In genomic region chr7:80230327-80230726, GRCh38 we compare ENCODE assay signal across 14 cellular contexts.
DNase-seq lines count a peak whose midpoint lies in the region; ATAC-seq, FAIRE-seq and TF ChIP-seq lines count a peak whose summit lies in the region.
"Had no signal": no experiment of that assay in that cellular context is flagged by ENCODE, and none has a peak within 500 bp of the region (broad histone marks: within the 10 kb centered on the region; RNA-seq: fewer than 3 reads in every experiment).

No MANE protein-coding gene starts in this region.

- CTCF ChIA-PET in Calu3 (lab: Charles Lee), result no interaction called here

- no TSS peak for BruUV-seq in Calu3 (replicated peaks; lab: Mats Ljungman, UMichigan)

- no peak for TF ChIP-seq CTCF in astrocyte (IDR thresholded peaks at IDR 0.05; ENCODE audit: insufficient read depth, low read depth, low read length)
- no peak for TF ChIP-seq CTCF in Calu3 (IDR thresholded peaks at IDR 0.05; ENCODE audit: unreplicated experiment)

- H3K4me3 ChIP-seq in HUES48 (ENCODE audit: low read depth, low read length) (peak overlapping the region; percentile 15; the same call in 1 of the 2 replicates), astrocyte (ENCODE audit: insufficient read depth, low read depth, low read length) (no peak overlapping the region)
- H3K4me3 ChIP-seq: BLaER1 treated with 17β-estradiol and CSF1 and Interleukin-3, amounts not matched to agents 10 nM and 100 nM; SK-N-MC had no signal

- intact Hi-C loops in Calu3 (cut with micrococcal nuclease; ENCODE audit: unreplicated experiment), result no loop called here

- no peak overlapping the region for H3K4me2 ChIP-seq in astrocyte (ENCODE audit: low read length)
- H3K4me2 ChIP-seq: BLaER1 treated with 17β-estradiol and CSF1 and Interleukin-3, amounts not matched to agents 10 nM and 100 nM had no signal

- H3K27ac Mint-ChIP-seq in astrocyte (ENCODE audit: unreplicated experiment) (no peak overlapping the region), Calu3 (ENCODE audit: unreplicated experiment) (no peak overlapping the region)

- no peak overlapping the region for H2AFZ ChIP-seq in astrocyte (ENCODE audit: low read depth, low read length)

- H3K4me3 Mint-ChIP-seq in astrocyte (ENCODE audit: unreplicated experiment) (no peak overlapping the region), Calu3 (ENCODE audit: low read depth, unreplicated experiment) (no peak overlapping the region)

- peak; percentile 10 for DNase-seq in astrocyte (ENCODE audit: low read depth)
- DNase-seq in iPS-NIHi7 (ENCODE audit: extremely low spot score), result peak; percentile 12
- DNase-seq in middle frontal gyrus (ENCODE audit: extremely low spot score, low spot score), result no peak
- no peak for DNase-seq in GDM1 (lab: John Stamatoyannopoulos, UW)
- no peak for DNase-seq in Calu3
- DNase-seq: DMS 273 treated with DMSO at 0.1 percent for 48 hours, EL, KG1, NCI-H1092 had no signal

- no peak for ATAC-seq in GM21360 (IDR thresholded peaks at IDR 0.05; ENCODE audit: unreplicated experiment)

- H4K20me1 ChIP-seq in astrocyte (ENCODE audit: insufficient read depth, low read length), result no peaks in the 10 kb centered on the region
- H4K20me1 ChIP-seq: BLaER1 treated with 17β-estradiol and CSF1 and Interleukin-3, amounts not matched to agents 10 nM and 100 nM had no signal

- H3K9ac ChIP-seq in HUES48 (ENCODE audit: low read depth, low read length) (no peak overlapping the region), astrocyte (ENCODE audit: low read length) (no peak overlapping the region)
- H3K9ac ChIP-seq: BLaER1 treated with 17β-estradiol and CSF1 and Interleukin-3, amounts not matched to agents 10 nM and 100 nM had no signal

- no peaks in the 10 kb centered on the region for H3K9me3 Mint-ChIP-seq in astrocyte (ENCODE audit: unreplicated experiment)
- no peaks in the 10 kb centered on the region for H3K9me3 Mint-ChIP-seq in Calu3 (ENCODE audit: low read depth, unreplicated experiment)

- H3K27ac ChIP-seq in HUES48 (ENCODE audit: low read depth, low read length) (no peak overlapping the region), astrocyte (ENCODE audit: low read depth, low read length) (no peak overlapping the region)
- H3K27ac ChIP-seq: BLaER1 treated with 17β-estradiol and CSF1 and Interleukin-3, amounts not matched to agents 10 nM and 100 nM; SK-N-MC had no signal

- H3K4me1 ChIP-seq in HUES48 (ENCODE audit: control insufficient read depth, insufficient read depth, low read length) (peaks cover 17% of the 10 kb centered on the region), astrocyte (ENCODE audit: insufficient read depth, low read length) (peaks cover 4% of the 10 kb centered on the region)
- H3K4me1 ChIP-seq: BLaER1 treated with 17β-estradiol and CSF1 and Interleukin-3, amounts not matched to agents 10 nM and 100 nM had no signal

- no peaks in the 10 kb centered on the region for H3K79me2 ChIP-seq in astrocyte (ENCODE audit: insufficient read depth, low read length)

- peaks cover 26% of the 10 kb centered on the region for H3K4me1 Mint-ChIP-seq in astrocyte (ENCODE audit: low read depth, unreplicated experiment)
- H3K4me1 Mint-ChIP-seq in Calu3 (ENCODE audit: low read depth, unreplicated experiment), result peaks cover 19% of the 10 kb centered on the region

- H3K27me3 Mint-ChIP-seq in astrocyte (ENCODE audit: low read depth, unreplicated experiment) (no peaks in the 10 kb centered on the region), Calu3 (ENCODE audit: unreplicated experiment) (no peaks in the 10 kb centered on the region)

- H3K36me3 ChIP-seq in HUES48 (ENCODE audit: control insufficient read depth, insufficient read depth, low read length), result no peaks in the 10 kb centered on the region
- H3K36me3 ChIP-seq in astrocyte (ENCODE audit: insufficient read depth, low read length), result no peaks in the 10 kb centered on the region
- H3K36me3 ChIP-seq: BLaER1 treated with 17β-estradiol and CSF1 and Interleukin-3, amounts not matched to agents 10 nM and 100 nM had no signal

- H3K27me3 ChIP-seq in HUES48 (ENCODE audit: control insufficient read depth, insufficient read depth, low read length) (no peaks in the 10 kb centered on the region), astrocyte (ENCODE audit: insufficient read depth, low read length) (no peaks in the 10 kb centered on the region)
- H3K27me3 ChIP-seq: BLaER1 treated with 17β-estradiol and CSF1 and Interleukin-3, amounts not matched to agents 10 nM and 100 nM had no signal

- H3K9me3 ChIP-seq in HUES48 (ENCODE audit: control insufficient read depth, insufficient read depth, low read length) (no peaks in the 10 kb centered on the region), astrocyte (ENCODE audit: insufficient read depth, low read depth, low read length) (no peaks in the 10 kb centered on the region)
- H3K9me3 ChIP-seq: BLaER1 treated with 17β-estradiol and CSF1 and Interleukin-3, amounts not matched to agents 10 nM and 100 nM had no signal

- FAIRE-seq in astrocyte (lab: Jason Lieb, UNC), result no peak
- FAIRE-seq: HTR-8/SVneo had no signal

- H3K36me3 Mint-ChIP-seq in astrocyte (ENCODE audit: low read depth, unreplicated experiment), result no peaks in the 10 kb centered on the region
- peaks cover 5% of the 10 kb centered on the region for H3K36me3 Mint-ChIP-seq in Calu3 (ENCODE audit: insufficient read depth, unreplicated experiment)

Comparison
In these comparisons a context has a peak if more than half of its experiments do, and no peak if none do; other contexts are left out.
1. DNase-seq: peak in astrocyte (single experiment) and iPS-NIHi7 (single experiment); none in middle frontal gyrus (single experiment), GDM1 (single experiment) and Calu3 (single experiment).